In genomic region chr7:149685455-149685854, GRCh38 we compare ENCODE assay signal across 25 cellular contexts.
DNase-seq lines count a peak whose midpoint lies in the region; ATAC-seq and TF ChIP-seq lines count a peak whose summit lies in the region.
"Had no signal": no experiment of that assay in that cellular context is flagged by ENCODE, and none has a peak within 500 bp of the region (broad histone marks: within the 10 kb centered on the region; RNA-seq: fewer than 3 reads in every experiment).

No MANE protein-coding gene starts in this region.

- no peak for TF ChIP-seq POLR2A in uterus (IDR thresholded peaks at IDR 0.05)

- H3K27me3 ChIP-seq in uterus, result peaks cover 0 to under 1% of the 10 kb centered on the region in 2 donors
- H3K27me3 ChIP-seq: right lobe of liver had no signal

- H3K9me3 ChIP-seq in uterus, result no peaks in the 10 kb centered on the region
- H3K9me3 ChIP-seq: right lobe of liver had no signal

- DNase-seq in EH (ENCODE audit: low read depth), result peak; percentile 15
- peak; percentile 12 for DNase-seq in LHCN-M2 (ENCODE audit: low read depth)
- peak; percentile 22 to 65 for DNase-seq in cardiac fibroblast (ENCODE audit: low read depth in 2 of 2)
- DNase-seq in kidney tubule cell (ENCODE audit: low spot score), result peak; percentile 22
- DNase-seq in GF-D8 (lab: John Stamatoyannopoulos, UW), result no peak
- no peak for DNase-seq in uterus
- no peak for DNase-seq in LoVo (ENCODE audit: low spot score)
- DNase-seq: activated CD4-positive, CD25-positive, alpha-beta regulatory T cell; activated effector memory CD4-positive, alpha-beta T cell treated with anti-CD3 and anti-CD28 coated beads, Interleukin-2, amount 50 U/mL, for 16 hours; activated T-cell treated with anti-CD3 and anti-CD28 coated beads, Interleukin-2, amount 50 U/mL, for 24 hours; CD4-positive, alpha-beta memory T cell; hypothalamus; mesendoderm; NCI-H1436; NCI-H2081; NCI-H526; posterior cingulate gyrus; right lobe of liver; stimulated activated CD4-positive, alpha-beta T cell treated with anti-CD3 and anti-CD28 coated beads, Interleukin-12 subunit alpha, Interleukin-12 subunit beta, amount 100 ng/mL, for 4 hours; stimulated activated CD4-positive, alpha-beta T cell treated with anti-CD3 and anti-CD28 coated beads, Interleukin-2, amount 100 ng/mL, for 48 hours; tibial artery had no signal

- intact Hi-C loops in uterus (cut with DNase I; ENCODE audit: low total_unique reads), result no loop called here

- no peaks in the 10 kb centered on the region for H3K36me3 ChIP-seq in uterus
- H3K36me3 ChIP-seq: esophagus muscularis mucosa, gastroesophageal sphincter, right lobe of liver, tibial artery had no signal

- H3K4me1 ChIP-seq in uterus, result no peaks in the 10 kb centered on the region
- H3K4me1 ChIP-seq: right lobe of liver, tibial artery had no signal

- ATAC-seq in GM21528 (IDR thresholded peaks at IDR 0.05; ENCODE audit: low FRiP score, unreplicated experiment), result no peak
- ATAC-seq: right lobe of liver had no signal

- no peak for TF ChIP-seq CTCF in cardiac fibroblast (IDR thresholded peaks at IDR 0.05; ENCODE audit: low read depth, low read length)
- no peak for TF ChIP-seq CTCF in uterus (IDR thresholded peaks at IDR 0.05)

- H3K4me3 ChIP-seq in cardiac fibroblast (replicated peaks in 1 of 2; ENCODE audit: low read depth in 2 of 2, low read length in 2 of 2), result no peak overlapping the region
- H3K4me3 ChIP-seq in uterus, result no peak overlapping the region
- H3K4me3 ChIP-seq: esophagus muscularis mucosa, gastroesophageal sphincter, right lobe of liver, SK-N-MC, tibial artery had no signal

- no peak overlapping the region for H3K27ac ChIP-seq in uterus
- H3K27ac ChIP-seq: right lobe of liver, SK-N-MC, tibial artery had no signal

Comparison
In these comparisons a context has a peak if more than half of its experiments do, and no peak if none do; other contexts are left out.
1. DNase-seq: peak in EH (single experiment), LHCN-M2 (single experiment), cardiac fibroblast (2 of 2) and kidney tubule cell (single experiment); none in GF-D8 (single experiment), uterus (0 of 2) and LoVo (single experiment).